8 cellular contexts compared by ENCODE assay signal in genomic region chr9:104868687-104869404, GRCh38. TPM values are rescaled to one million over a fixed set of nuclear protein-coding genes. Genes with fewer than 3 reads are reported as not detected.
A peak's percentile ranks its signal among the peaks of the same experiment; 100 is the strongest.
DNase-seq lines count a peak whose midpoint lies in the region; ATAC-seq and TF ChIP-seq lines count a peak whose summit lies in the region.

No MANE protein-coding gene starts in this region.

- peak overlapping the region; percentile 54 for H3K27ac Mint-ChIP-seq in neural crest cell (ENCODE audit: unreplicated experiment)
- H3K27ac Mint-ChIP-seq in activated CD4-positive, alpha-beta memory T cell treated with anti-CD3 and anti-CD28 coated beads for 36 hours = no peak overlapping the region

- peak; percentile 95 for ATAC-seq in GM21526 (IDR thresholded peaks at IDR 0.05; ENCODE audit: low FRiP score, unreplicated experiment)

- no peaks in the 10 kb centered on the region for H3K36me3 Mint-ChIP-seq in neural crest cell (ENCODE audit: low read depth)
- H3K36me3 Mint-ChIP-seq in activated CD4-positive, alpha-beta memory T cell treated with anti-CD3 and anti-CD28 coated beads for 36 hours = no peaks in the 10 kb centered on the region

- H3K4me3 Mint-ChIP-seq in neural crest cell = peak overlapping the region; percentile 45
- H3K4me3 Mint-ChIP-seq in activated CD4-positive, alpha-beta memory T cell treated with anti-CD3 and anti-CD28 coated beads for 36 hours = no peak overlapping the region

- no peaks in the 10 kb centered on the region for H3K27me3 Mint-ChIP-seq in neural crest cell (ENCODE audit: low read depth)
- no peaks in the 10 kb centered on the region for H3K27me3 Mint-ChIP-seq in activated CD4-positive, alpha-beta memory T cell treated with anti-CD3 and anti-CD28 coated beads for 36 hours

- 28 to 59% methylated on average over 8 to 11 of the region's 12 CpGs for WGBS in esophagus squamous epithelium, 2 donors

- H3K36me3 ChIP-seq in esophagus squamous epithelium = peaks cover 0 to 46% (median 0%) of the 10 kb centered on the region in 3 donors

- TF ChIP-seq CTCF in esophagus squamous epithelium (IDR thresholded peaks at IDR 0.05) (no peak), neural crest cell (conservative IDR thresholded peaks at IDR 0.05) (no peak)

- no peak for TF ChIP-seq POLR2A in esophagus squamous epithelium (IDR thresholded peaks at IDR 0.05)

- CTCF ChIA-PET in activated CD4-positive, alpha-beta memory T cell treated with anti-CD3 and anti-CD28 coated beads for 36 hours (lab: Charles Lee) = interaction anchor here (1.1 kb wide), 1 partner anchor 546 kb away, joined by 4 read pairs; no protein-coding TSS in a partner anchor

- H3K4me3 ChIP-seq in esophagus squamous epithelium = no peak overlapping the region

- peak; percentile 56 for DNase-seq in DMS53 (lab: John Stamatoyannopoulos, UW)
- peak; percentile 83 for DNase-seq in HPDE6-E6E7 (ENCODE audit: extremely low spot score)
- DNase-seq in SIG-M5 (lab: John Stamatoyannopoulos, UW) = peak; percentile 54
- no peak for DNase-seq in esophagus squamous epithelium (lab: John Stamatoyannopoulos, UW)
- DNase-seq in neural crest cell (ENCODE audit: low read depth, low spot score) = peak; percentile 27
- DNase-seq in stimulated activated naive CD4-positive, alpha-beta T cell (lab: John Stamatoyannopoulos, UW) = no peak
- DNase-seq in activated CD4-positive, alpha-beta memory T cell treated with anti-CD3 and anti-CD28 coated beads for 36 hours = no peak

- no peaks in the 10 kb centered on the region for H3K9me3 Mint-ChIP-seq in neural crest cell
- H3K9me3 Mint-ChIP-seq in activated CD4-positive, alpha-beta memory T cell treated with anti-CD3 and anti-CD28 coated beads for 36 hours = no peaks in the 10 kb centered on the region

- no peaks in the 10 kb centered on the region for H3K27me3 ChIP-seq in esophagus squamous epithelium

- H3K9me3 ChIP-seq in esophagus squamous epithelium = no peaks in the 10 kb centered on the region

- H3K4me1 ChIP-seq in esophagus squamous epithelium = peaks cover 29 to 75% (median 38%) of the 10 kb centered on the region in 3 donors

- POLR2A ChIA-PET in activated CD4-positive, alpha-beta memory T cell treated with anti-CD3 and anti-CD28 coated beads for 36 hours (lab: Charles Lee) = no interaction called here

- intact Hi-C loops in esophagus squamous epithelium (cut with DNase I) = loop anchor here (5.0 to 10.0 kb wide), 2 partner anchors 56 to 288 kb away; partner anchors contain the start of gene ABCA1
- intact Hi-C loops in activated CD4-positive, alpha-beta memory T cell treated with anti-CD3 and anti-CD28 coated beads for 36 hours (cut with micrococcal nuclease) = loop anchor here (10.0 kb wide), 2 partner anchors 56 to 126 kb away; partner anchors contain the start of gene ABCA1

- peaks cover 19% of the 10 kb centered on the region for H3K4me1 Mint-ChIP-seq in neural crest cell
- H3K4me1 Mint-ChIP-seq in activated CD4-positive, alpha-beta memory T cell treated with anti-CD3 and anti-CD28 coated beads for 36 hours (ENCODE audit: low read depth) = peaks cover 5% of the 10 kb centered on the region

- peak overlapping the region; percentile 52 to 74 (median 71) for H3K27ac ChIP-seq in esophagus squamous epithelium

RNA-seq across cellular contexts. Expression of gene ABCA1, which starts 59.1 kb away (rescaled TPM):
- total RNA-seq in esophagus squamous epithelium (10 to 100 TPM in 3 of 4 donors, 1 to 10 TPM in 1; 7.7 to 37.6 (median 23.3) TPM), neural crest cell (6.5 and 6.8 TPM in 2 replicates)
- 1 to 10 TPM; 6.1 TPM for total RNA-seq in activated CD4-positive, alpha-beta memory T cell treated with anti-CD3 and anti-CD28 coated beads for 36 hours

Comparison
In these comparisons a context has a peak if more than half of its experiments do, and no peak if none do; other contexts are left out.
1. DNase-seq: peak in DMS53 (single experiment), HPDE6-E6E7 (single experiment), SIG-M5 (single experiment) and neural crest cell (single experiment); none in esophagus squamous epithelium (single experiment), stimulated activated naive CD4-positive, alpha-beta T cell (0 of 6) and activated CD4-positive, alpha-beta memory T cell treated with anti-CD3 and anti-CD28 coated beads for 36 hours (single experiment).